3 cellular contexts compared by ENCODE assay signal in genomic region chr19:12773571-12773970, GRCh38.
TF ChIP-seq lines count a peak whose summit lies in the region.

No MANE protein-coding gene starts in this region.

TF ChIP-seq in HEK293, 187 proteins besides CTCF, POLR2A, EP300 and RAD21 (continues in another document):
- TF ChIP-seq GFI1B (tag by site-specific recombination; IDR thresholded peaks at IDR 0.05) (no peak), KLF7 (tag by site-specific recombination; IDR thresholded peaks at IDR 0.05; ENCODE audit: borderline replicate concordance) (no peak), ZBTB10 (tag by site-specific recombination; IDR thresholded peaks at IDR 0.05) (no peak), YY1 (tag by site-specific recombination; IDR thresholded peaks at IDR 0.05) (no peak), ZFP69B (tag by site-specific recombination; IDR thresholded peaks at IDR 0.05) (no peak), PRDM10 (tag by site-specific recombination; IDR thresholded peaks at IDR 0.05) (peak; percentile 7; the same call in 1 of the 2 replicates), OSR2 (tag by site-specific recombination; IDR thresholded peaks at IDR 0.05) (no peak), ATF2 (tag by site-specific recombination; IDR thresholded peaks at IDR 0.05; ENCODE audit: low read depth) (peak; percentile 75), ZNF335 (tag by site-specific recombination; conservative IDR thresholded peaks at IDR 0.05) (peak; percentile 50), ZNF707 (tag by site-specific recombination; IDR thresholded peaks at IDR 0.05) (no peak)

TF ChIP-seq in WTC11, 78 proteins besides CTCF, POLR2A, EP300 and RAD21:
- TF ChIP-seq ZBTB43 (CRISPR knock-in tag; IDR thresholded peaks at IDR 0.05), result no peak
- no peak for TF ChIP-seq CBFB (CRISPR knock-in tag; IDR thresholded peaks at IDR 0.05; ENCODE audit: low read depth)
- TF ChIP-seq E2F4 (CRISPR knock-in tag; IDR thresholded peaks at IDR 0.05; ENCODE audit: borderline replicate concordance, low read depth), result no peak
- no peak for TF ChIP-seq SMAD4 (CRISPR knock-in tag; IDR thresholded peaks at IDR 0.05)
- no peak for TF ChIP-seq GTF2I (CRISPR knock-in tag; conservative IDR thresholded peaks at IDR 0.05)
- TF ChIP-seq ATF3 (CRISPR knock-in tag; conservative IDR thresholded peaks at IDR 0.05), result no peak
TF ChIP-seq in WTC11: peak in this region for 0.

TF ChIP-seq in liver, 16 proteins besides CTCF, POLR2A, EP300 and RAD21:
- TF ChIP-seq MAX (IDR thresholded peaks at IDR 0.05) (no peak), EGR1 (IDR thresholded peaks at IDR 0.05; ENCODE audit: low read depth in 2 of 2) (no peak), REST (IDR thresholded peaks at IDR 0.05) (no peak), SP1 (IDR thresholded peaks at IDR 0.05) (no peak), TAF1 (conservative IDR thresholded peaks at IDR 0.05) (no peak)
TF ChIP-seq in liver: peak in this region for 0.
